Comparison of ENCODE assay signal across 26 cellular contexts in the genomic region with DNA sequence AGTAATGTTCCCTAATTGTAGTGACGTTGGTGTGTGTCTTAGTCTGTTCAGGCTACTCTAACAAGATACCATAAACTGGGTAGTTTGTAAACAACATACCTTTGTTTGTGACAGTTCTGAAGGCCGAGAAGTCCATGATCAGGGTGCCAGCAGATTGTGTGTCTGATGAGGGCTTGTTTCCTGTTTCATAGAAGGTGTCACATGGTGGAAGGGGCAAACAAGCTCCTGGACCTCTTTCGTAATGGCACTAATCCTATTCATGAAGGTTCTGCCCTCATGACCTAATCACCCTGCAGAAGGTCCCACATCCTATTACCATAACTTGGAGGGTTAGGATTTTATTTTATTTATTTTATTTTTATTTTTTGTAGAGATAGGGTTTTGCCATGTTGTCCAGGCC. TPM values are rescaled to one million over a fixed set of nuclear protein-coding genes. Genes with fewer than 3 reads are reported as not detected.
DNase-seq lines count a peak whose midpoint lies in the region; ATAC-seq lines count a peak whose summit lies in the region.
"Had no signal": no experiment of that assay in that cellular context is flagged by ENCODE, and none has a peak within 500 bp of the region (broad histone marks: within the 10 kb centered on the region; RNA-seq: fewer than 3 reads in every experiment).

No MANE protein-coding gene starts in this region.

- in situ Hi-C loops in SK-MEL-5 (cut with HindIII; ENCODE audit: low pct_unique_long_range_greater_than_20kb, low sequenced_read_pairs): no loop called here

- ATAC-seq in HG03354 (IDR thresholded peaks at IDR 0.05; ENCODE audit: poor library complexity, severe bottlenecking, unreplicated experiment): peak; percentile 59
- ATAC-seq: activated CD8-positive, alpha-beta memory T cell treated with anti-CD3 and anti-CD28 coated beads, Interleukin-2, amount 10 ng/mL, durations not matched to agents 7 days and 5 days; HCT116; left ventricle myocardium superior; psoas muscle had no signal

- DNase-seq in NOMO-1 treated with DMSO at 0.1 percent for 48 hours (lab: John Stamatoyannopoulos, UW; ENCODE audit: unreplicated experiment) (peak; percentile 40), NOMO-1 treated with dmso at 0.1 percent for 144 hours (lab: John Stamatoyannopoulos, UW; ENCODE audit: unreplicated experiment) (no peak), SK-MEL-5 (ENCODE audit: low read depth, low spot score) (peak; percentile 38), RPMI8226 (no peak), iPS-NIHi11 (ENCODE audit: low spot score) (no peak)
- no peak for DNase-seq in activated naive CD4-positive, alpha-beta T cell treated with Interleukin-2 at 50 U/mL for 16 hours
- no peak for DNase-seq in activated T-cell treated with anti-CD3 and anti-CD28 coated beads, Interleukin-2, amount 50 U/mL, for 1 hour
- DNase-seq: activated CD4-positive, alpha-beta T cell treated with anti-CD3 and anti-CD28 coated beads, Interleukin-2, amount 50 U/mL, for 1 hour; activated CD8-positive, alpha-beta memory T cell treated with anti-CD3 and anti-CD28 coated beads, Interleukin-2, amount 10 ng/mL, durations not matched to agents 7 days and 5 days; activated naive CD4-positive, alpha-beta T cell treated with anti-CD3 and anti-CD28 coated beads, Interleukin-2, amount 50 U/mL, for 16 hours; amygdala; islet precursor cell; left ventricle myocardium superior; NCI-H2107; NCI-H446; nucleus accumbens; PC-9; psoas muscle; Right ventricle myocardium superior; stimulated activated CD4-positive, alpha-beta T cell treated with anti-CD3 and anti-CD28 coated beads, Interleukin-15, amount 100 ng/mL, for 24 hours; stimulated activated naive CD4-positive, alpha-beta T cell; T-helper 9 cell had no signal

RNA-seq across cellular contexts. Expression of gene ATXN7, which starts 11.1 kb away (rescaled TPM):
- total RNA-seq in SK-MEL-5 (2014; rRNA removed; shearing (Covaris generic)): 5.8 and 6.4 TPM in 2 replicates
- polyA plus RNA-seq in SK-MEL-5 (2015; cell fraction: cytosol; rRNA removed): 7.7 and 9.2 TPM in 2 replicates
- polyA plus RNA-seq in SK-MEL-5 (2015; cell fraction: nucleus; rRNA removed): 22.3 and 29.6 TPM in 2 replicates

RNA-seq across cellular contexts. Expression of gene THOC7, which starts 11.2 kb away (rescaled TPM):
- total RNA-seq in SK-MEL-5 (2014; rRNA removed; shearing (Covaris generic)): 105 and 109 TPM in 2 replicates
- 74.2 and 74.5 TPM in 2 replicates for polyA plus RNA-seq in SK-MEL-5 (2015; cell fraction: cytosol; rRNA removed)
- 22.0 and 24.3 TPM in 2 replicates for polyA plus RNA-seq in SK-MEL-5 (2015; cell fraction: nucleus; rRNA removed)

RNA-seq across cellular contexts. Expression of gene SCAANT1, which starts 37.4 kb away (rescaled TPM):
- not detected in 2 replicates for total RNA-seq in SK-MEL-5 (2014; rRNA removed; shearing (Covaris generic))
- polyA plus RNA-seq in SK-MEL-5 (2015; cell fraction: cytosol; rRNA removed): not detected in 2 replicates
- polyA plus RNA-seq in SK-MEL-5 (2015; cell fraction: nucleus; rRNA removed): not detected in 2 replicates
- total RNA-seq: chondrocyte, left ventricle myocardium superior, PC-9, psoas muscle, Right ventricle myocardium superior, suprapubic skin had no signal
- polyA plus RNA-seq: psoas muscle had no signal

RNA-seq across cellular contexts. Expression of gene C3orf49, which starts 55.7 kb away (rescaled TPM):
- total RNA-seq in SK-MEL-5 (2014; rRNA removed; shearing (Covaris generic)): not detected in 2 replicates
- not detected in 2 replicates for polyA plus RNA-seq in SK-MEL-5 (2015; cell fraction: cytosol; rRNA removed)
- polyA plus RNA-seq in SK-MEL-5 (2015; cell fraction: nucleus; rRNA removed): not detected in 2 replicates
- total RNA-seq: activated CD8-positive, alpha-beta memory T cell treated with anti-CD3 and anti-CD28 coated beads, Interleukin-2, amount 10 ng/mL, durations not matched to agents 7 days and 5 days; chondrocyte; left ventricle myocardium superior; PC-9; psoas muscle; Right ventricle myocardium superior; suprapubic skin had no signal

Comparison
In these comparisons a context has a peak if more than half of its experiments do, and no peak if none do; other contexts are left out.
1. DNase-seq: peak in NOMO-1 treated with DMSO at 0.1 percent for 48 hours (single experiment) and SK-MEL-5 (single experiment); none in NOMO-1 treated with dmso at 0.1 percent for 144 hours (single experiment), RPMI8226 (single experiment), iPS-NIHi11 (single experiment), activated naive CD4-positive, alpha-beta T cell treated with Interleukin-2 at 50 U/mL for 16 hours (single experiment) and activated T-cell treated with anti-CD3 and anti-CD28 coated beads, Interleukin-2, amount 50 U/mL, for 1 hour (single experiment).